ENCODE assay signal across 21 cellular contexts in the genomic region with DNA sequence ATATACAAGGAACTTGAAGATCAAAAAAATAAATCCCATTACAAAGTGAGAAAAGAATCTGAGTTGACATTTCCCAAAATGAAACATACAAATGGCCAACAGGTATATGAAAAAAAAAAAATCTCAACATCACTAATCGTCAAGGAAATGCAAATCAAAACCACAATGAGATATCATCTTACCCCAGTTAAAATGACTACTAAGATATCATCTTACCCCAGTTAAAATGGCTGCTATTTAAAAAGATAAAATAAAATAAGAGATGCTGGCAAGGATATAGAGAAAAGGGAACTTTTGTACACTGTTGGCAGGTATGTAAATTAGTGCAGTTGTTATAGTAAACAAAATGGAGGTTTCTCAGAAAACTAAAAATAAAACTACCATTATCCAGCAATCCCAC. TPM values are rescaled to one million over a fixed set of nuclear protein-coding genes. Genes with fewer than 3 reads are reported as not detected.
DNase-seq lines count a peak whose midpoint lies in the region; ATAC-seq and TF ChIP-seq lines count a peak whose summit lies in the region.
"Had no signal": no experiment of that assay in that cellular context is flagged by ENCODE, and none has a peak within 500 bp of the region (broad histone marks: within the 10 kb centered on the region; RNA-seq: fewer than 3 reads in every experiment).

No MANE protein-coding gene starts in this region.

- no peak for DNase-seq in HCT116 (ENCODE audit: low read depth, low spot score)
- peak; percentile 59 for DNase-seq in LHCN-M2 (ENCODE audit: low read depth)
- DNase-seq in myocyte (ENCODE audit: low read depth) = peak; percentile 46
- no peak for DNase-seq in H4 (ENCODE audit: low spot score)
- DNase-seq in activated naive CD8-positive, alpha-beta T cell treated with anti-CD3 and anti-CD28 coated beads for 36 hours = no peak
- DNase-seq in NCI-H526 treated with DMSO at 0.1 percent for 48 hours (lab: John Stamatoyannopoulos, UW) = no peak
- DNase-seq: ACHN; C1 segment of cervical spinal cord; CD8-positive, alpha-beta T cell; DND-41; H9; NCI-H1092 treated with DMSO at 0.1 percent for 48 hours; NCI-H146; NCI-H2029; NCI-H2171 treated with DMSO at 0.1 percent for 48 hours; NCI-H524 treated with DMSO at 0.1 percent for 48 hours had no signal

- intact Hi-C loops in HCT116 (cut with micrococcal nuclease) = no loop called here

- CTCF ChIA-PET in HCT116 (lab: Charles Lee) = no interaction called here

- H3K4me1 ChIP-seq in HCT116 (ENCODE audit: control insufficient read depth in 1 of 2, insufficient read depth in 2 of 2, low read length in 2 of 2) = peaks cover 4 to 20% of the 10 kb centered on the region in 2 experiments; a peak in 3 of 4 replicates

- no peak for TF ChIP-seq RAD21 in HCT116 (IDR thresholded peaks at IDR 0.05; ENCODE audit: low read depth)

- no peaks in the 10 kb centered on the region for H3K9me3 ChIP-seq in HCT116 (ENCODE audit: control insufficient read depth in 1 of 2, insufficient read depth in 1 of 2, low read depth in 1 of 2, low read length in 2 of 2)

- no peak overlapping the region for H3K4me2 ChIP-seq in HCT116 (ENCODE audit: low read length)

- POLR2A ChIA-PET in HCT116 (lab: Charles Lee) = no interaction called here

- H3K4me3 Mint-ChIP-seq in activated naive CD8-positive, alpha-beta T cell treated with anti-CD3 and anti-CD28 coated beads for 36 hours = no peak overlapping the region
- H3K4me3 Mint-ChIP-seq: CD8-positive, alpha-beta T cell; H9 had no signal

- no peak; a peak in 2 of 6 replicates for TF ChIP-seq CTCF in HCT116 (IDR thresholded peaks at IDR 0.05 in 2 of 3, conservative IDR thresholded peaks at IDR 0.05 in 1 of 3; ENCODE audit: borderline replicate concordance in 1 of 3, insufficient read depth in 1 of 3, low read depth in 2 of 3, low read length in 2 of 3)

- no peak overlapping the region for H3K27ac ChIP-seq in HCT116 (ENCODE audit: low read depth, low read length)

- H3K27me3 Mint-ChIP-seq in activated naive CD8-positive, alpha-beta T cell treated with anti-CD3 and anti-CD28 coated beads for 36 hours = no peaks in the 10 kb centered on the region

- ATAC-seq in HCT116 = no peak
- ATAC-seq in SK-N-SH treated with all-trans-retinoic acid at 6 μM for 48 hours = peak; percentile 28; the same call in 2 of the 3 replicates
- no peak for ATAC-seq in GM18498 (IDR thresholded peaks at IDR 0.05; ENCODE audit: unreplicated experiment)
- ATAC-seq: CD8-positive, alpha-beta T cell; K562; Right ventricle myocardium inferior had no signal

- H3K27ac Mint-ChIP-seq in activated naive CD8-positive, alpha-beta T cell treated with anti-CD3 and anti-CD28 coated beads for 36 hours = no peak overlapping the region
- H3K27ac Mint-ChIP-seq: CD8-positive, alpha-beta T cell; H9 had no signal

- H3K4me3 ChIP-seq in HCT116 (replicated peaks in 1 of 2; ENCODE audit: low read depth in 1 of 2, low read length in 2 of 2) = no peak overlapping the region
- H3K4me3 ChIP-seq: K562 had no signal

- no peaks in the 10 kb centered on the region for H4K20me1 ChIP-seq in HCT116 (ENCODE audit: insufficient read depth)

- H2AFZ ChIP-seq in HCT116 (ENCODE audit: low read depth, low read length, poor library complexity, severe bottlenecking) = peak overlapping the region; percentile 33

- H3K4me1 Mint-ChIP-seq in activated naive CD8-positive, alpha-beta T cell treated with anti-CD3 and anti-CD28 coated beads for 36 hours = peaks cover 6% of the 10 kb centered on the region
- H3K4me1 Mint-ChIP-seq: H9 had no signal

- H3K9me3 Mint-ChIP-seq in activated naive CD8-positive, alpha-beta T cell treated with anti-CD3 and anti-CD28 coated beads for 36 hours = no peaks in the 10 kb centered on the region
- H3K9me3 Mint-ChIP-seq: CD8-positive, alpha-beta T cell; H9 had no signal

- H3K9me2 ChIP-seq in HCT116 (ENCODE audit: insufficient read depth) = no peaks in the 10 kb centered on the region

- no peaks in the 10 kb centered on the region for H3K79me2 ChIP-seq in HCT116 (ENCODE audit: insufficient read depth, low read length)

- H3K36me3 Mint-ChIP-seq in activated naive CD8-positive, alpha-beta T cell treated with anti-CD3 and anti-CD28 coated beads for 36 hours = no peaks in the 10 kb centered on the region
- H3K36me3 Mint-ChIP-seq: CD8-positive, alpha-beta T cell had no signal

- H3K36me3 ChIP-seq in HCT116 (ENCODE audit: control insufficient read depth in 1 of 2, insufficient read depth in 2 of 2, low read length in 2 of 2) = no peaks in the 10 kb centered on the region

- no TSS peak for BruUV-seq in HCT116 (replicated peaks; lab: Mats Ljungman, UMichigan)

- H3K9ac ChIP-seq in HCT116 (ENCODE audit: low read length) = no peak overlapping the region

- no peak for TF ChIP-seq POLR2A in HCT116 (IDR thresholded peaks at IDR 0.05; ENCODE audit: borderline replicate concordance, extremely low read depth, insufficient read depth, insufficient read length)

- H3K27me3 ChIP-seq in HCT116 (ENCODE audit: insufficient read depth, low read length) = no peaks in the 10 kb centered on the region

- RAD21 ChIA-PET in HCT116 (lab: Charles Lee; ENCODE audit: low non-redundant PET in 1 of 2, low total read pairs in 2 of 2, uncharacterized antibody in 2 of 2, unreplicated experiment in 2 of 2) = no interaction called here

TF ChIP-seq in HCT116, 20 proteins besides CTCF, POLR2A, EP300 and RAD21 (continues in another document):
- no peak for TF ChIP-seq YY1 (IDR thresholded peaks at IDR 0.05; ENCODE audit: extremely low read depth, insufficient replicate concordance, low read depth, low read length)
- TF ChIP-seq, protein P1, sequence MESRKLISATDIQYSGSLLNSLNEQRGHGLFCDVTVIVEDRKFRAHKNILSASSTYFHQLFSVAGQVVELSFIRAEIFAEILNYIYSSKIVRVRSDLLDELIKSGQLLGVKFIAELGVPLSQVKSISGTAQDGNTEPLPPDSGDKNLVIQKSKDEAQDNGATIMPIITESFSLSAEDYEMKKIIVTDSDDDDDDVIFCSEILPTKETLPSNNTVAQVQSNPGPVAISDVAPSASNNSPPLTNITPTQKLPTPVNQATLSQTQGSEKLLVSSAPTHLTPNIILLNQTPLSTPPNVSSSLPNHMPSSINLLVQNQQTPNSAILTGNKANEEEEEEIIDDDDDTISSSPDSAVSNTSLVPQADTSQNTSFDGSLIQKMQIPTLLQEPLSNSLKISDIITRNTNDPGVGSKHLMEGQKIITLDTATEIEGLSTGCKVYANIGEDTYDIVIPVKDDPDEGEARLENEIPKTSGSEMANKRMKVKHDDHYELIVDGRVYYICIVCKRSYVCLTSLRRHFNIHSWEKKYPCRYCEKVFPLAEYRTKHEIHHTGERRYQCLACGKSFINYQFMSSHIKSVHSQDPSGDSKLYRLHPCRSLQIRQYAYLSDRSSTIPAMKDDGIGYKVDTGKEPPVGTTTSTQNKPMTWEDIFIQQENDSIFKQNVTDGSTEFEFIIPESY (IDR thresholded peaks at IDR 0.05; ENCODE audit: extremely low read depth, insufficient replicate concordance, low read length) = no peak

TF ChIP-seq in SK-N-SH treated with all-trans-retinoic acid at 6 μM for 48 hours, 23 proteins besides CTCF, POLR2A, EP300 and RAD21 (continues in another document):
- TF ChIP-seq, protein P2, sequence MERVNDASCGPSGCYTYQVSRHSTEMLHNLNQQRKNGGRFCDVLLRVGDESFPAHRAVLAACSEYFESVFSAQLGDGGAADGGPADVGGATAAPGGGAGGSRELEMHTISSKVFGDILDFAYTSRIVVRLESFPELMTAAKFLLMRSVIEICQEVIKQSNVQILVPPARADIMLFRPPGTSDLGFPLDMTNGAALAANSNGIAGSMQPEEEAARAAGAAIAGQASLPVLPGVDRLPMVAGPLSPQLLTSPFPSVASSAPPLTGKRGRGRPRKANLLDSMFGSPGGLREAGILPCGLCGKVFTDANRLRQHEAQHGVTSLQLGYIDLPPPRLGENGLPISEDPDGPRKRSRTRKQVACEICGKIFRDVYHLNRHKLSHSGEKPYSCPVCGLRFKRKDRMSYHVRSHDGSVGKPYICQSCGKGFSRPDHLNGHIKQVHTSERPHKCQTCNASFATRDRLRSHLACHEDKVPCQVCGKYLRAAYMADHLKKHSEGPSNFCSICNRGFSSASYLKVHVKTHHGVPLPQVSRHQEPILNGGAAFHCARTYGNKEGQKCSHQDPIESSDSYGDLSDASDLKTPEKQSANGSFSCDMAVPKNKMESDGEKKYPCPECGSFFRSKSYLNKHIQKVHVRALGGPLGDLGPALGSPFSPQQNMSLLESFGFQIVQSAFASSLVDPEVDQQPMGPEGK (CRISPR knock-in tag; IDR thresholded peaks at IDR 0.05; ENCODE audit: borderline replicate concordance) = no peak
- no peak for TF ChIP-seq ZNF8 (CRISPR knock-in tag; IDR thresholded peaks at IDR 0.05)
- TF ChIP-seq TCF4 (CRISPR knock-in tag; IDR thresholded peaks at IDR 0.05; ENCODE audit: borderline replicate concordance) = no peak
- no peak for TF ChIP-seq OSR1 (CRISPR knock-in tag; IDR thresholded peaks at IDR 0.05)
- TF ChIP-seq, protein P3, sequence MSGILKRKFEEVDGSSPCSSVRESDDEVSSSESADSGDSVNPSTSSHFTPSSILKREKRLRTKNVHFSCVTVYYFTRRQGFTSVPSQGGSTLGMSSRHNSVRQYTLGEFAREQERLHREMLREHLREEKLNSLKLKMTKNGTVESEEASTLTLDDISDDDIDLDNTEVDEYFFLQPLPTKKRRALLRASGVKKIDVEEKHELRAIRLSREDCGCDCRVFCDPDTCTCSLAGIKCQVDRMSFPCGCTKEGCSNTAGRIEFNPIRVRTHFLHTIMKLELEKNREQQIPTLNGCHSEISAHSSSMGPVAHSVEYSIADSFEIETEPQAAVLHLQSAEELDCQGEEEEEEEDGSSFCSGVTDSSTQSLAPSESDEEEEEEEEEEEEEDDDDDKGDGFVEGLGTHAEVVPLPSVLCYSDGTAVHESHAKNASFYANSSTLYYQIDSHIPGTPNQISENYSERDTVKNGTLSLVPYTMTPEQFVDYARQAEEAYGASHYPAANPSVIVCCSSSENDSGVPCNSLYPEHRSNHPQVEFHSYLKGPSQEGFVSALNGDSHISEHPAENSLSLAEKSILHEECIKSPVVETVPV (CRISPR knock-in tag; IDR thresholded peaks at IDR 0.05) = no peak
- no peak for TF ChIP-seq ZFP3 (CRISPR knock-in tag; IDR thresholded peaks at IDR 0.05)

RNA-seq across cellular contexts. Expression of a gene that starts 44.4 kb away (rescaled TPM):
- not detected for total RNA-seq in HCT116 (2021; ENCODE audit: unreplicated experiment)
- not detected in 2 replicates for polyA plus RNA-seq in HCT116 (2012)
- total RNA-seq in LHCN-M2 (2014; rRNA removed) = not detected in 2 replicates
- 0.06 TPM for polyA plus RNA-seq in LHCN-M2 (2012)
- total RNA-seq in myocyte = 0.75 and 1.5 TPM in 2 replicates
- polyA plus RNA-seq in myocyte (2012) = 0.34 TPM
- not detected in 2 replicates for total RNA-seq in H4 (2014; rRNA removed; shearing (Covaris generic))
- total RNA-seq in activated naive CD8-positive, alpha-beta T cell treated with anti-CD3 and anti-CD28 coated beads for 36 hours = not detected
- total RNA-seq: CD8-positive, alpha-beta T cell; G401; H9; K562; Right ventricle myocardium inferior had no signal

Comparison
In these comparisons a context has a peak if more than half of its experiments do, and no peak if none do; other contexts are left out.
1. DNase-seq: peak in LHCN-M2 (single experiment) and myocyte (single experiment); none in HCT116 (single experiment), H4 (single experiment), activated naive CD8-positive, alpha-beta T cell treated with anti-CD3 and anti-CD28 coated beads for 36 hours (single experiment) and NCI-H526 treated with DMSO at 0.1 percent for 48 hours (single experiment).